In genomic region chr16:68247400-68247799, GRCh38 we compare ENCODE assay signal across 16 cellular contexts. TPM values are rescaled to one million over a fixed set of nuclear protein-coding genes. Genes with fewer than 3 reads are reported as not detected.
A peak's percentile ranks its signal among the peaks of the same experiment; 100 is the strongest.
DNase-seq lines count a peak whose midpoint lies in the region; ATAC-seq and TF ChIP-seq lines count a peak whose summit lies in the region.
"Had no signal": no experiment of that assay in that cellular context is flagged by ENCODE, and none has a peak within 500 bp of the region (broad histone marks: within the 10 kb centered on the region; RNA-seq: fewer than 3 reads in every experiment).

No MANE protein-coding gene starts in this region.

- peak overlapping the region in 6 of 12 donors; percentile 9 to 96 (median 49) for H3K4me3 ChIP-seq in heart left ventricle

- peaks cover 49% of the 10 kb centered on the region for H3K4me1 Mint-ChIP-seq in CD14-positive monocyte
- peaks cover 17% of the 10 kb centered on the region for H3K4me1 Mint-ChIP-seq in T-helper 2 cell treated with Interferon-gamma antibody and Interleukin-4, amounts not matched to agents 5 μg/mL and 100 μg/mL, for 36 hours (ENCODE audit: low read depth)

- intact Hi-C loops in CD14-positive monocyte (cut with micrococcal nuclease), result loop anchor here (5.0 to 10.0 kb wide), 2 partner anchors 65 to 163 kb away; partner anchors contain the start of genes PRMT7 (in 2 of the 2), SLC7A6OS (in 2 of the 2) and NFATC3 (in 1 of the 2)
- intact Hi-C loops in heart left ventricle (cut with DNase I), result loop anchor here in 4 of 10 donors (5.0 to 10.0 kb wide), 2 partner anchors 65 to 1277 kb away; partner anchors contain the start of genes PRMT7 (in 3 of the 4) and SLC7A6OS (in 3 of the 4)

- H3K4me3 Mint-ChIP-seq in CD14-positive monocyte, result peak overlapping the region; percentile 97 to 98
- H3K4me3 Mint-ChIP-seq in T-helper 2 cell treated with Interferon-gamma antibody and Interleukin-4, amounts not matched to agents 5 μg/mL and 100 μg/mL, for 36 hours, result no peak overlapping the region
- H3K4me3 Mint-ChIP-seq: nephron progenitor cell had no signal

- TF ChIP-seq CTCF in CD14-positive monocyte (IDR thresholded peaks at IDR 0.05) (no peak), heart left ventricle (IDR thresholded peaks at IDR 0.05) (no peak)

- no peaks in the 10 kb centered on the region for H3K27me3 ChIP-seq in heart left ventricle

- peaks cover 0 to 2% (median 0%) of the 10 kb centered on the region in 7 donors for H3K9me3 Mint-ChIP-seq in CD14-positive monocyte
- H3K9me3 Mint-ChIP-seq in T-helper 2 cell treated with Interferon-gamma antibody and Interleukin-4, amounts not matched to agents 5 μg/mL and 100 μg/mL, for 36 hours, result no peaks in the 10 kb centered on the region
- H3K9me3 Mint-ChIP-seq: nephron progenitor cell had no signal

- peak in 2 of 4 donors; percentile 14 to 17 for ATAC-seq in heart left ventricle
- ATAC-seq in stimulated activated naive CD8-positive, alpha-beta T cell treated with anti-CD3 and anti-CD28 coated beads, Interleukin-15, Interleukin-2, amounts not matched to agents 100 U/mL and 50 U/mL, for 24 hours, result no peak

- peaks cover 29 to 48% of the 10 kb centered on the region in 2 donors for H3K36me3 Mint-ChIP-seq in CD14-positive monocyte
- peaks cover 10% of the 10 kb centered on the region for H3K36me3 Mint-ChIP-seq in T-helper 2 cell treated with Interferon-gamma antibody and Interleukin-4, amounts not matched to agents 5 μg/mL and 100 μg/mL, for 36 hours (ENCODE audit: low read depth)

- WGBS in heart left ventricle, 4 donors, result 64 to 78% (median 68%) methylated on average over 4 of the region's 4 CpGs

- DNase-seq in CD14-positive monocyte (ENCODE audit: low spot score), result peak; percentile 73
- peak; percentile 27 for DNase-seq in SKM-1 treated with dmso at 0.1 percent for 144 hours (lab: John Stamatoyannopoulos, UW; ENCODE audit: unreplicated experiment)
- peak in 4 of 5 donors; percentile 22 to 62 (median 44) for DNase-seq in heart left ventricle
- peak; percentile 72 for DNase-seq in pons (ENCODE audit: low spot score)
- DNase-seq in mucosa of gallbladder (ENCODE audit: low spot score), result no peak
- DNase-seq in central memory CD4-positive, alpha-beta T cell, result no peak
- DNase-seq in T-helper 2 cell treated with Interferon-gamma antibody and Interleukin-4, amounts not matched to agents 5 μg/mL and 100 μg/mL, for 36 hours (ENCODE audit: low spot score), result no peak
- DNase-seq in stimulated activated naive CD8-positive, alpha-beta T cell treated with anti-CD3 and anti-CD28 coated beads, Interleukin-15, Interleukin-2, amounts not matched to agents 100 U/mL and 50 U/mL, for 24 hours, result no peak
- DNase-seq: amniotic stem cell; DMS79 treated with DMSO at 0.1 percent for 48 hours; effector memory CD4-positive, alpha-beta T cell; NCI-H1436; NCI-H69; nephron progenitor cell; SHP77 had no signal

- no peak for TF ChIP-seq POLR2A in heart left ventricle (IDR thresholded peaks at IDR 0.05)

- peaks cover 0 to 3% (median 2%) of the 10 kb centered on the region in 3 donors for H3K27me3 Mint-ChIP-seq in CD14-positive monocyte (ENCODE audit: low read depth in 3 of 3)
- H3K27me3 Mint-ChIP-seq in T-helper 2 cell treated with Interferon-gamma antibody and Interleukin-4, amounts not matched to agents 5 μg/mL and 100 μg/mL, for 36 hours (ENCODE audit: low read depth), result peaks cover 4% of the 10 kb centered on the region

- H3K27ac ChIP-seq in heart left ventricle, result peak overlapping the region; percentile 59 to 97 (median 87)

- H3K36me3 ChIP-seq in heart left ventricle, result peaks cover 0 to 40% (median 26%) of the 10 kb centered on the region in 9 donors

- H3K27ac Mint-ChIP-seq in CD14-positive monocyte, result peak overlapping the region; percentile 86 to 92 (median 89)
- no peak overlapping the region for H3K27ac Mint-ChIP-seq in T-helper 2 cell treated with Interferon-gamma antibody and Interleukin-4, amounts not matched to agents 5 μg/mL and 100 μg/mL, for 36 hours
- H3K27ac Mint-ChIP-seq: nephron progenitor cell had no signal

- peaks cover 4 to 74% (median 54%) of the 10 kb centered on the region in 12 donors for H3K4me1 ChIP-seq in heart left ventricle

- no peaks in the 10 kb centered on the region for H3K9me3 ChIP-seq in heart left ventricle

RNA-seq across cellular contexts. Expression of gene PLA2G15, which starts 2.2 kb away (rescaled TPM):
- polyA plus RNA-seq in CD14-positive monocyte (10 to 100 TPM; 27.8 to 29.5 TPM), heart left ventricle (10 to 100 TPM; 25.8 to 66.6 TPM)
- total RNA-seq in heart left ventricle (10 to 100 TPM; 27.3 to 68.0 (median 45.4) TPM), mucosa of gallbladder (19.1 TPM)

RNA-seq across cellular contexts. Expression of gene ESRP2, which starts 11.5 kb away (rescaled TPM):
- polyA plus RNA-seq in CD14-positive monocyte (not detected), heart left ventricle (under 1 TPM; 0.30 to 0.33 TPM)
- total RNA-seq in heart left ventricle (1 to 10 TPM in 2 of 9 donors, under 1 TPM in 6, not detected in 1; 0.15 to 1.9 (median 0.63) TPM), mucosa of gallbladder (67.0 TPM)
- total RNA-seq: frontal cortex had no signal

RNA-seq across cellular contexts. Expression of gene SLC7A6, which starts 16.9 kb away (rescaled TPM):
- polyA plus RNA-seq in CD14-positive monocyte (1 to 10 TPM; 4.3 to 5.5 TPM), heart left ventricle (10 to 100 TPM; 45.6 to 50.5 TPM)
- total RNA-seq in heart left ventricle (10 to 100 TPM; 32.7 to 76.0 (median 45.1) TPM), mucosa of gallbladder (13.6 TPM)

Comparison
In these comparisons a context has a peak if more than half of its experiments do, and no peak if none do; other contexts are left out.
1. DNase-seq: peak in CD14-positive monocyte (single experiment), SKM-1 treated with dmso at 0.1 percent for 144 hours (single experiment), heart left ventricle (4 of 5) and pons (single experiment); none in mucosa of gallbladder (single experiment), central memory CD4-positive, alpha-beta T cell (single experiment), T-helper 2 cell treated with Interferon-gamma antibody and Interleukin-4, amounts not matched to agents 5 μg/mL and 100 μg/mL, for 36 hours (single experiment) and stimulated activated naive CD8-positive, alpha-beta T cell treated with anti-CD3 and anti-CD28 coated beads, Interleukin-15, Interleukin-2, amounts not matched to agents 100 U/mL and 50 U/mL, for 24 hours (single experiment).
2. RNA of gene ESRP2, which starts 11.5 kb away (total RNA-seq): 67.0 TPM in mucosa of gallbladder (single experiment); 0.15 to 1.9 TPM in heart left ventricle; every median in the first group is over 10 times any median in the second.